ENCODE assay signal across 1 cellular context in genomic region chr4:98995183-98996055, GRCh38.
A peak's percentile ranks its signal among the peaks of the same experiment; 100 is the strongest.
TF ChIP-seq lines count a peak whose summit lies in the region.

Gene METAP1, plus strand, starts transcription at chr4:98995721. Its CDS starts 33 bp downstream, at chr4:98995754.

TF ChIP-seq in HepG2, 621 proteins besides CTCF, POLR2A, EP300 and RAD21 (continued from another document and continues in another):
- TF ChIP-seq ZNF318 (CRISPR knock-in tag; IDR thresholded peaks at IDR 0.05): no peak
- TF ChIP-seq ZNF607 (CRISPR knock-in tag; IDR thresholded peaks at IDR 0.05; ENCODE audit: borderline replicate concordance): peak; percentile 88; the same call in 1 of the 2 replicates
- no peak for TF ChIP-seq ZSCAN12 (CRISPR knock-in tag; IDR thresholded peaks at IDR 0.05)
- no peak for TF ChIP-seq ZNF878 (CRISPR knock-in tag; IDR thresholded peaks at IDR 0.05)
- no peak for TF ChIP-seq ZNF619 (CRISPR knock-in tag; IDR thresholded peaks at IDR 0.05)
- TF ChIP-seq, protein P1, sequence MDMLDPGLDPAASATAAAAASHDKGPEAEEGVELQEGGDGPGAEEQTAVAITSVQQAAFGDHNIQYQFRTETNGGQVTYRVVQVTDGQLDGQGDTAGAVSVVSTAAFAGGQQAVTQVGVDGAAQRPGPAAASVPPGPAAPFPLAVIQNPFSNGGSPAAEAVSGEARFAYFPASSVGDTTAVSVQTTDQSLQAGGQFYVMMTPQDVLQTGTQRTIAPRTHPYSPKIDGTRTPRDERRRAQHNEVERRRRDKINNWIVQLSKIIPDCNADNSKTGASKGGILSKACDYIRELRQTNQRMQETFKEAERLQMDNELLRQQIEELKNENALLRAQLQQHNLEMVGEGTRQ (IDR thresholded peaks at IDR 0.05; ENCODE audit: low read depth, low read length): no peak
- TF ChIP-seq, protein P1 (CRISPR knock-in tag; IDR thresholded peaks at IDR 0.05; ENCODE audit: borderline replicate concordance): no peak
- TF ChIP-seq, protein P2, sequence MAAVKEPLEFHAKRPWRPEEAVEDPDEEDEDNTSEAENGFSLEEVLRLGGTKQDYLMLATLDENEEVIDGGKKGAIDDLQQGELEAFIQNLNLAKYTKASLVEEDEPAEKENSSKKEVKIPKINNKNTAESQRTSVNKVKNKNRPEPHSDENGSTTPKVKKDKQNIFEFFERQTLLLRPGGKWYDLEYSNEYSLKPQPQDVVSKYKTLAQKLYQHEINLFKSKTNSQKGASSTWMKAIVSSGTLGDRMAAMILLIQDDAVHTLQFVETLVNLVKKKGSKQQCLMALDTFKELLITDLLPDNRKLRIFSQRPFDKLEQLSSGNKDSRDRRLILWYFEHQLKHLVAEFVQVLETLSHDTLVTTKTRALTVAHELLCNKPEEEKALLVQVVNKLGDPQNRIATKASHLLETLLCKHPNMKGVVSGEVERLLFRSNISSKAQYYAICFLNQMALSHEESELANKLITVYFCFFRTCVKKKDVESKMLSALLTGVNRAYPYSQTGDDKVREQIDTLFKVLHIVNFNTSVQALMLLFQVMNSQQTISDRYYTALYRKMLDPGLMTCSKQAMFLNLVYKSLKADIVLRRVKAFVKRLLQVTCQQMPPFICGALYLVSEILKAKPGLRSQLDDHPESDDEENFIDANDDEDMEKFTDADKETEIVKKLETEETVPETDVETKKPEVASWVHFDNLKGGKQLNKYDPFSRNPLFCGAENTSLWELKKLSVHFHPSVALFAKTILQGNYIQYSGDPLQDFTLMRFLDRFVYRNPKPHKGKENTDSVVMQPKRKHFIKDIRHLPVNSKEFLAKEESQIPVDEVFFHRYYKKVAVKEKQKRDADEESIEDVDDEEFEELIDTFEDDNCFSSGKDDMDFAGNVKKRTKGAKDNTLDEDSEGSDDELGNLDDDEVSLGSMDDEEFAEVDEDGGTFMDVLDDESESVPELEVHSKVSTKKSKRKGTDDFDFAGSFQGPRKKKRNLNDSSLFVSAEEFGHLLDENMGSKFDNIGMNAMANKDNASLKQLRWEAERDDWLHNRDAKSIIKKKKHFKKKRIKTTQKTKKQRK (IDR thresholded peaks at IDR 0.05; ENCODE audit: low read length): no peak
- TF ChIP-seq, protein P3, sequence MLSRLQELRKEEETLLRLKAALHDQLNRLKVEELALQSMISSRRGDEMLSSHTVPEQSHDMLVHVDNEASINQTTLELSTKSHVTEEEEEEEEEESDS (CRISPR knock-in tag; IDR thresholded peaks at IDR 0.05; ENCODE audit: borderline replicate concordance): no peak
- peak; percentile 51; the same call in 1 of the 2 replicates for TF ChIP-seq ZNF639 (CRISPR knock-in tag; conservative IDR thresholded peaks at IDR 0.05)
- TF ChIP-seq ZNF225 (CRISPR knock-in tag; IDR thresholded peaks at IDR 0.05): no peak
- no peak for TF ChIP-seq ZNF468 (CRISPR knock-in tag; IDR thresholded peaks at IDR 0.05)
- TF ChIP-seq KDM4B (CRISPR knock-in tag; IDR thresholded peaks at IDR 0.05): peak; percentile 41; the same call in 1 of the 2 replicates
- TF ChIP-seq ZNF841 (CRISPR knock-in tag; IDR thresholded peaks at IDR 0.05; ENCODE audit: borderline replicate concordance): no peak
- TF ChIP-seq ZNF143 (CRISPR knock-in tag; IDR thresholded peaks at IDR 0.05): no peak
- TF ChIP-seq ZFP37 (CRISPR knock-in tag; IDR thresholded peaks at IDR 0.05; ENCODE audit: borderline replicate concordance): no peak
- peak; percentile 73; the same call in 1 of the 2 replicates for TF ChIP-seq ZNF280D (CRISPR knock-in tag; IDR thresholded peaks at IDR 0.05)
- TF ChIP-seq, protein P4, sequence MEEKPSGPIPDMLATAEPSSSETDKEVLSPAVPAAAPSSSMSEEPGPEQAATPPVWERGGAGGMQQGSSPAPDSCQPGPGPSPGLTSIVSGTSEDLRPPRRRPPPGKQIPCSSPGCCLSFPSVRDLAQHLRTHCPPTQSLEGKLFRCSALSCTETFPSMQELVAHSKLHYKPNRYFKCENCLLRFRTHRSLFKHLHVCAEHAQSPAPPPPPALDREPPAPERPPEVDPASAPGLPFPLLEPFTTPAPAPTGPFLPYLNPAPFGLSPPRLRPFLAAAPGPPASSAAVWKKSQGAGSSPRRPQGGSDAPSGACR (CRISPR knock-in tag; IDR thresholded peaks at IDR 0.05): 0 out of 2 replicates have a peak, but pooled peaks have one; percentile 54
- TF ChIP-seq, protein P5, sequence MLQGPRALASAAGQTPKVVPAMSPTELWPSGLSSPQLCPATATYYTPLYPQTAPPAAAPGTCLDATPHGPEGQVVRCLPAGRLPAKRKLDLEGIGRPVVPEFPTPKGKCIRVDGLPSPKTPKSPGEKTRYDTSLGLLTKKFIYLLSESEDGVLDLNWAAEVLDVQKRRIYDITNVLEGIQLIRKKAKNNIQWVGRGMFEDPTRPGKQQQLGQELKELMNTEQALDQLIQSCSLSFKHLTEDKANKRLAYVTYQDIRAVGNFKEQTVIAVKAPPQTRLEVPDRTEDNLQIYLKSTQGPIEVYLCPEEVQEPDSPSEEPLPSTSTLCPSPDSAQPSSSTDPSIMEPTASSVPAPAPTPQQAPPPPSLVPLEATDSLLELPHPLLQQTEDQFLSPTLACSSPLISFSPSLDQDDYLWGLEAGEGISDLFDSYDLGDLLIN (CRISPR knock-in tag; IDR thresholded peaks at IDR 0.05; ENCODE audit: borderline replicate concordance): 0 out of 2 replicates have a peak, but pooled peaks have one; percentile 27
- TF ChIP-seq ZNF556 (CRISPR knock-in tag; IDR thresholded peaks at IDR 0.05; ENCODE audit: borderline replicate concordance): peak; percentile 79; the same call in 1 of the 2 replicates
- TF ChIP-seq, protein P6, sequence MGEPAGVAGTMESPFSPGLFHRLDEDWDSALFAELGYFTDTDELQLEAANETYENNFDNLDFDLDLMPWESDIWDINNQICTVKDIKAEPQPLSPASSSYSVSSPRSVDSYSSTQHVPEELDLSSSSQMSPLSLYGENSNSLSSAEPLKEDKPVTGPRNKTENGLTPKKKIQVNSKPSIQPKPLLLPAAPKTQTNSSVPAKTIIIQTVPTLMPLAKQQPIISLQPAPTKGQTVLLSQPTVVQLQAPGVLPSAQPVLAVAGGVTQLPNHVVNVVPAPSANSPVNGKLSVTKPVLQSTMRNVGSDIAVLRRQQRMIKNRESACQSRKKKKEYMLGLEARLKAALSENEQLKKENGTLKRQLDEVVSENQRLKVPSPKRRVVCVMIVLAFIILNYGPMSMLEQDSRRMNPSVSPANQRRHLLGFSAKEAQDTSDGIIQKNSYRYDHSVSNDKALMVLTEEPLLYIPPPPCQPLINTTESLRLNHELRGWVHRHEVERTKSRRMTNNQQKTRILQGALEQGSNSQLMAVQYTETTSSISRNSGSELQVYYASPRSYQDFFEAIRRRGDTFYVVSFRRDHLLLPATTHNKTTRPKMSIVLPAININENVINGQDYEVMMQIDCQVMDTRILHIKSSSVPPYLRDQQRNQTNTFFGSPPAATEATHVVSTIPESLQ (CRISPR knock-in tag; conservative IDR thresholded peaks at IDR 0.05): no peak
- TF ChIP-seq GATA4 (IDR thresholded peaks at IDR 0.05; ENCODE audit: borderline replicate concordance, low read depth): no peak
- TF ChIP-seq, protein P7, sequence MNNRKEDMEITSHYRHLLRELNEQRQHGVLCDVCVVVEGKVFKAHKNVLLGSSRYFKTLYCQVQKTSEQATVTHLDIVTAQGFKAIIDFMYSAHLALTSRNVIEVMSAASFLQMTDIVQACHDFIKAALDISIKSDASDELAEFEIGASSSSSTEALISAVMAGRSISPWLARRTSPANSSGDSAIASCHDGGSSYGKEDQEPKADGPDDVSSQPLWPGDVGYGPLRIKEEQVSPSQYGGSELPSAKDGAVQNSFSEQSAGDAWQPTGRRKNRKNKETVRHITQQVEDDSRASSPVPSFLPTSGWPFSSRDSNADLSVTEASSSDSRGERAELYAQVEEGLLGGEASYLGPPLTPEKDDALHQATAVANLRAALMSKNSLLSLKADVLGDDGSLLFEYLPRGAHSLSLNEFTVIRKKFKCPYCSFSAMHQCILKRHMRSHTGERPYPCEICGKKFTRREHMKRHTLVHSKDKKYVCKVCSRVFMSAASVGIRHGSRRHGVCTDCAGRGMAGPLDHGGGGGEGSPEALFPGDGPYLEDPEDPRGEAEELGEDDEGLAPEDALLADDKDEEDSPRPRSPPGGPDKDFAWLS (CRISPR knock-in tag; IDR thresholded peaks at IDR 0.05; ENCODE audit: borderline replicate concordance): 0 out of 2 replicates have a peak, but pooled peaks have one; percentile 20
- no peak for TF ChIP-seq CHD2 (IDR thresholded peaks at IDR 0.05; ENCODE audit: low read depth, low read length)
